In the genomic region with DNA sequence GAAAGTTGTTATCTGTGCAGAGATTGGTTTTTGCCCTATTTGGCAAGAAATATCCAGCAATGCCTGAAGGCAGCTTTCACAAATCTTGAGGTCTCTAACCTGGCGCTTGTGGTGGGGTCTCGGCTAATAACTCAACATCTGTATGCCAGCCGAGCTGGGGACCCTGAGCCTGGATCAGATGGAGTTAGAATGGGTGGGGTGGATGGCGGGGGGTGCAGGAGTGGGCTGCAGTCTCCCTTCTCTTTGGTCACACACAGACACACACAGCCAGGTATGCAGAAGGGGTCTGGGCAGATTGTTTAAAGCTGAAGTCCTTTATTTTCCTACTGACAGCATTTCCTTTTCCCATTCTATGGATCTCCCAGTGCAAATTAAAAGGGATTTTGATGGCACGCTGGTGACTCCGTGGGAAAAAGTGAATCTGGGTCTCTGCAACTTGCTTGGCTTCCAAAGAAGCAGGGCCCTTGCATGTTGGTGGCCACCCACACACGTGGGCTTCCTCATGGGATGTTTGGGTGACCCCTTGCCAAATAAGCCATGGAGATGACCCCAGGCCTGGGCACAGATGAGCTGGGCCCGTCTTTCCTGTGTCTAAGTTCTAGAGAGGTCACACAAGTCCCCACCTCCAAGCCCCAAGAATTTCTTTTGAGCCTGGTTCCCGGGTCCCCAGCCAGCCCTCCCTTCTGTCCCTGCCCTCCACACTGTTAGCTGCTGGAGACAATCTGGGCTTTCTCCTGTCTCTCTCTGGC, we compare ENCODE assay signal across 21 cellular contexts. TPM values are rescaled to one million over a fixed set of nuclear protein-coding genes. Genes with fewer than 3 reads are reported as not detected.
DNase-seq lines count a peak whose midpoint lies in the region; ATAC-seq and TF ChIP-seq lines count a peak whose summit lies in the region.
"Had no signal": no experiment of that assay in that cellular context is flagged by ENCODE, and none has a peak within 500 bp of the region (broad histone marks: within the 10 kb centered on the region; RNA-seq: fewer than 3 reads in every experiment).

No MANE protein-coding gene starts in this region.

- no peak overlapping the region for H2AFZ ChIP-seq in SK-N-SH (ENCODE audit: low read depth)

- H3K27ac ChIP-seq in SK-N-SH (ENCODE audit: low read depth in 2 of 2, low read length in 1 of 2) = peak overlapping the region in 1 of 2 experiments; percentile 92; a peak in 2 of 4 replicates
- H3K27ac ChIP-seq in ectodermal cell (ENCODE audit: insufficient read depth, low read depth, low read length, poor library complexity, severe bottlenecking) = peak overlapping the region; percentile 52
- peak overlapping the region; percentile 60 to 64 for H3K27ac ChIP-seq in uterus
- H3K27ac ChIP-seq: ascending aorta; BLaER1 treated with 17β-estradiol and CSF1 and Interleukin-3, amounts not matched to agents 10 nM and 100 nM had no signal

- no peak overlapping the region for H3K27ac Mint-ChIP-seq in activated CD4-positive, alpha-beta memory T cell treated with anti-CD3 and anti-CD28 coated beads, Interleukin-2, amount 10 ng/mL, durations not matched to agents 7 days and 5 days
- H3K27ac Mint-ChIP-seq in activated T-cell treated with anti-CD3 and anti-CD28 coated beads, Interleukin-2, amount 50 U/mL, for 24 hours = no peak overlapping the region

- no peak for TF ChIP-seq CTCF in SK-N-SH (IDR thresholded peaks at IDR 0.05)
- no peak for TF ChIP-seq CTCF in uterus (IDR thresholded peaks at IDR 0.05)

- H3K79me2 ChIP-seq in SK-N-SH (ENCODE audit: insufficient read depth) = no peaks in the 10 kb centered on the region

- H3K4me1 ChIP-seq in SK-N-SH (ENCODE audit: control insufficient read depth in 1 of 2, insufficient read depth in 2 of 2, low read depth in 1 of 2, low read length in 1 of 2) = peaks cover 0 to 26% of the 10 kb centered on the region in 2 experiments; a peak in 3 of 4 replicates
- peaks cover 14% of the 10 kb centered on the region for H3K4me1 ChIP-seq in ectodermal cell (ENCODE audit: control insufficient read depth, insufficient read depth, low read length)
- H3K4me1 ChIP-seq in uterus = peaks cover 0 to 10% of the 10 kb centered on the region in 2 donors
- H3K4me1 ChIP-seq: ascending aorta; BLaER1 treated with 17β-estradiol and CSF1 and Interleukin-3, amounts not matched to agents 10 nM and 100 nM had no signal

- H3F3A ChIP-seq in SK-N-SH (replicated peaks; ENCODE audit: insufficient read depth) = no peaks in the 10 kb centered on the region

- H3K4me3 ChIP-seq in SK-N-SH (ENCODE audit: low read depth in 2 of 2, low read length in 1 of 2) = no peak overlapping the region
- no peak overlapping the region for H3K4me3 ChIP-seq in ectodermal cell (ENCODE audit: insufficient read depth, low read depth, low read length)
- no peak overlapping the region for H3K4me3 ChIP-seq in uterus
- H3K4me3 ChIP-seq: ascending aorta; BLaER1 treated with 17β-estradiol and CSF1 and Interleukin-3, amounts not matched to agents 10 nM and 100 nM had no signal

- H3K9me3 ChIP-seq in SK-N-SH (no peaks in the 10 kb centered on the region), ectodermal cell (ENCODE audit: control insufficient read depth, low read length) (no peaks in the 10 kb centered on the region), uterus (no peaks in the 10 kb centered on the region)
- H3K9me3 ChIP-seq: ascending aorta; BLaER1 treated with 17β-estradiol and CSF1 and Interleukin-3, amounts not matched to agents 10 nM and 100 nM had no signal

- TF ChIP-seq EP300 in SK-N-SH (IDR thresholded peaks at IDR 0.05; ENCODE audit: borderline replicate concordance in 1 of 2, low read depth in 1 of 2, low read length in 1 of 2) = no peak

- H3K9ac ChIP-seq in SK-N-SH = no peak overlapping the region
- H3K9ac ChIP-seq: BLaER1 treated with 17β-estradiol and CSF1 and Interleukin-3, amounts not matched to agents 10 nM and 100 nM had no signal

- no peaks in the 10 kb centered on the region for H3K4me1 Mint-ChIP-seq in activated CD4-positive, alpha-beta memory T cell treated with anti-CD3 and anti-CD28 coated beads, Interleukin-2, amount 10 ng/mL, durations not matched to agents 7 days and 5 days
- H3K4me1 Mint-ChIP-seq in activated T-cell treated with anti-CD3 and anti-CD28 coated beads, Interleukin-2, amount 50 U/mL, for 24 hours (ENCODE audit: low read depth) = no peaks in the 10 kb centered on the region

- H4K20me1 ChIP-seq in SK-N-SH (ENCODE audit: insufficient read depth) = no peaks in the 10 kb centered on the region
- H4K20me1 ChIP-seq: BLaER1 treated with 17β-estradiol and CSF1 and Interleukin-3, amounts not matched to agents 10 nM and 100 nM had no signal

- intact Hi-C loops in uterus (cut with DNase I; ENCODE audit: low total_unique reads) = no loop called here

- TF ChIP-seq POLR2A in uterus (IDR thresholded peaks at IDR 0.05) = no peak

- H3K9me2 ChIP-seq in SK-N-SH = no peaks in the 10 kb centered on the region

- no peaks in the 10 kb centered on the region for H3K36me3 ChIP-seq in SK-N-SH (replicated peaks in 1 of 2; ENCODE audit: control insufficient read depth in 1 of 2, insufficient read depth in 2 of 2, low read length in 1 of 2)
- H3K36me3 ChIP-seq in ectodermal cell (ENCODE audit: control insufficient read depth, insufficient read depth, low read length) = no peaks in the 10 kb centered on the region
- no peaks in the 10 kb centered on the region for H3K36me3 ChIP-seq in uterus
- H3K36me3 ChIP-seq: ascending aorta; BLaER1 treated with 17β-estradiol and CSF1 and Interleukin-3, amounts not matched to agents 10 nM and 100 nM had no signal

- peaks cover 5% of the 10 kb centered on the region for H3K27me3 Mint-ChIP-seq in activated CD4-positive, alpha-beta memory T cell treated with anti-CD3 and anti-CD28 coated beads, Interleukin-2, amount 10 ng/mL, durations not matched to agents 7 days and 5 days
- H3K27me3 Mint-ChIP-seq in activated T-cell treated with anti-CD3 and anti-CD28 coated beads, Interleukin-2, amount 50 U/mL, for 24 hours = peaks cover 26% of the 10 kb centered on the region

- POLR2A ChIA-PET in SK-N-SH (lab: Yijun Ruan, JAX) = interaction anchor here (0.5 to 0.6 kb wide), 2 partner anchors 21 to 599 kb away, joined by 3 to 4 read pairs; no protein-coding TSS in a partner anchor
- POLR2A ChIA-PET in activated CD4-positive, alpha-beta memory T cell treated with anti-CD3 and anti-CD28 coated beads, Interleukin-2, amount 10 ng/mL, durations not matched to agents 7 days and 5 days (lab: Charles Lee) = no interaction called here

- DNase-seq in SK-N-SH = peak; percentile 65
- DNase-seq in uterus = no peak
- DNase-seq in activated CD4-positive, alpha-beta memory T cell treated with anti-CD3 and anti-CD28 coated beads, Interleukin-2, amount 10 ng/mL, durations not matched to agents 7 days and 5 days = no peak
- no peak for DNase-seq in pons (ENCODE audit: low spot score)
- no peak for DNase-seq in activated T-cell treated with anti-CD3 and anti-CD28 coated beads, Interleukin-2, amount 50 U/mL, for 24 hours
- DNase-seq: 8988T; activated CD8-positive, alpha-beta memory T cell treated with anti-CD3 and anti-CD28 coated beads, Interleukin-2, amount 50 U/mL, for 4 hours; activated naive CD4-positive, alpha-beta T cell; NCI-H1436; stimulated activated CD4-positive, alpha-beta T cell treated with anti-CD3 and anti-CD28 coated beads, Interleukin-12 subunit alpha, Interleukin-12 subunit beta, amount 100 ng/mL, for 4 hours; stimulated activated naive CD4-positive, alpha-beta T cell; trophoblast cell had no signal

- WGBS in SK-N-SH (ENCODE audit: low lambda C conversion rate) = 40% methylated on average over 6 of the region's 9 CpGs
- 89 to 90% methylated on average over 8 to 9 of the region's 9 CpGs for WGBS in ectodermal cell, 2 experiments

- TF ChIP-seq RAD21 in SK-N-SH (IDR thresholded peaks at IDR 0.05; ENCODE audit: low read length) = no peak

- H3K27me3 ChIP-seq in SK-N-SH (ENCODE audit: insufficient read depth) (no peaks in the 10 kb centered on the region), ectodermal cell (ENCODE audit: control insufficient read depth, insufficient read depth, low read length, poor library complexity, severe bottlenecking) (no peaks in the 10 kb centered on the region), uterus (no peaks in the 10 kb centered on the region)
- H3K27me3 ChIP-seq: ascending aorta; BLaER1 treated with 17β-estradiol and CSF1 and Interleukin-3, amounts not matched to agents 10 nM and 100 nM had no signal

- no peak overlapping the region for H3K4me2 ChIP-seq in SK-N-SH
- H3K4me2 ChIP-seq: BLaER1 treated with 17β-estradiol and CSF1 and Interleukin-3, amounts not matched to agents 10 nM and 100 nM had no signal

- H3K36me3 Mint-ChIP-seq in activated CD4-positive, alpha-beta memory T cell treated with anti-CD3 and anti-CD28 coated beads, Interleukin-2, amount 10 ng/mL, durations not matched to agents 7 days and 5 days (ENCODE audit: low read depth) = no peaks in the 10 kb centered on the region
- H3K36me3 Mint-ChIP-seq in activated T-cell treated with anti-CD3 and anti-CD28 coated beads, Interleukin-2, amount 50 U/mL, for 24 hours (ENCODE audit: low read depth) = no peaks in the 10 kb centered on the region

- no peak; the same call in 2 of the 3 replicates for ATAC-seq in SK-N-SH treated with all-trans-retinoic acid at 6 μM for 48 hours
- ATAC-seq in HG03066 (IDR thresholded peaks at IDR 0.05; ENCODE audit: low read depth, unreplicated experiment) = peak; percentile 18
- ATAC-seq: HCT116 had no signal

- H3K4me3 Mint-ChIP-seq in activated CD4-positive, alpha-beta memory T cell treated with anti-CD3 and anti-CD28 coated beads, Interleukin-2, amount 10 ng/mL, durations not matched to agents 7 days and 5 days = no peak overlapping the region
- H3K4me3 Mint-ChIP-seq in activated T-cell treated with anti-CD3 and anti-CD28 coated beads, Interleukin-2, amount 50 U/mL, for 24 hours = no peak overlapping the region

- CTCF ChIA-PET in SK-N-SH (lab: Yijun Ruan, JAX) = interaction anchor here (0.7 to 11.2 kb wide), 10 partner anchors 15 to 957 kb away, joined by 3 to 189 read pairs (median 6); no protein-coding TSS in a partner anchor
- CTCF ChIA-PET in activated CD4-positive, alpha-beta memory T cell treated with anti-CD3 and anti-CD28 coated beads, Interleukin-2, amount 10 ng/mL, durations not matched to agents 7 days and 5 days (lab: Charles Lee) = no interaction called here

- no peaks in the 10 kb centered on the region for H3K9me3 Mint-ChIP-seq in activated CD4-positive, alpha-beta memory T cell treated with anti-CD3 and anti-CD28 coated beads, Interleukin-2, amount 10 ng/mL, durations not matched to agents 7 days and 5 days
- H3K9me3 Mint-ChIP-seq in activated T-cell treated with anti-CD3 and anti-CD28 coated beads, Interleukin-2, amount 50 U/mL, for 24 hours = no peaks in the 10 kb centered on the region

RNA-seq across cellular contexts. Expression of a gene that starts 40.0 kb away (rescaled TPM):
- not detected in 2 replicates for polyA plus RNA-seq in SK-N-SH (2012; rRNA removed)
- not detected in 2 replicates for polyA plus RNA-seq in SK-N-SH (2012; cell fraction: cytosol; rRNA removed)
- not detected in 2 replicates for polyA plus RNA-seq in SK-N-SH (2012; cell fraction: nucleus; rRNA removed)
- polyA plus RNA-seq in ectodermal cell (2013, experiment 1 of 4) = 14.7 TPM
- 26.8 TPM for polyA plus RNA-seq in ectodermal cell (2013, experiment 2 of 4)
- 15.9 TPM for polyA plus RNA-seq in ectodermal cell (2013, experiment 3 of 4)
- polyA plus RNA-seq in ectodermal cell (2013, experiment 4 of 4) = 21.5 TPM
- 100 to 1,000 TPM in 1 of 4 donors, 10 to 100 TPM in 2, 1 to 10 TPM in 1; 6.7 to 154 (median 17.1) TPM for total RNA-seq in uterus
- not detected for total RNA-seq in activated CD4-positive, alpha-beta memory T cell treated with anti-CD3 and anti-CD28 coated beads, Interleukin-2, amount 10 ng/mL, durations not matched to agents 7 days and 5 days
- total RNA-seq: ascending aorta, liver, myocyte, pulmonary artery endothelial cell had no signal
- polyA plus RNA-seq: liver had no signal

Comparison
In these comparisons a context has a peak if more than half of its experiments do, and no peak if none do; other contexts are left out.
1. RNA of a gene that starts 40.0 kb away (total RNA-seq): 6.7 to 154 TPM in uterus; not detected in activated CD4-positive, alpha-beta memory T cell treated with anti-CD3 and anti-CD28 coated beads, Interleukin-2, amount 10 ng/mL, durations not matched to agents 7 days and 5 days; every median in the first group is over 4 times any median in the second.